In genomic region chr13:28531195-28531955, GRCh38 we compare ENCODE assay signal across 9 cellular contexts. TPM values are rescaled to one million over a fixed set of nuclear protein-coding genes. Genes with fewer than 3 reads are reported as not detected.
DNase-seq lines count a peak whose midpoint lies in the region; ATAC-seq and TF ChIP-seq lines count a peak whose summit lies in the region.
"Had no signal": no experiment of that assay in that cellular context is flagged by ENCODE, and none has a peak within 500 bp of the region (broad histone marks: within the 10 kb centered on the region; RNA-seq: fewer than 3 reads in every experiment).

No MANE protein-coding gene starts in this region.

- TF ChIP-seq CTCF in breast epithelium (IDR thresholded peaks at IDR 0.05) (no peak), upper lobe of right lung (IDR thresholded peaks at IDR 0.05) (no peak)

- H3K27ac ChIP-seq in breast epithelium = peak overlapping the region in 1 of 2 donors; percentile 41
- no peak overlapping the region for H3K27ac ChIP-seq in upper lobe of right lung

- peaks cover 0 to 9% of the 10 kb centered on the region in 2 donors for H3K27me3 ChIP-seq in breast epithelium
- peaks cover 26% of the 10 kb centered on the region for H3K27me3 ChIP-seq in upper lobe of right lung

- H3K4me1 ChIP-seq in breast epithelium (peaks cover 0 to 5% of the 10 kb centered on the region in 2 donors), upper lobe of right lung (peaks cover 8% of the 10 kb centered on the region)

- H3K36me3 ChIP-seq in breast epithelium = no peaks in the 10 kb centered on the region
- H3K36me3 ChIP-seq in upper lobe of right lung = no peaks in the 10 kb centered on the region

- TF ChIP-seq POLR2A in breast epithelium (IDR thresholded peaks at IDR 0.05) = no peak

- intact Hi-C loops in breast epithelium (cut with DNase I; ENCODE audit: low total_unique reads) (loop anchor here (10.0 kb wide), 1 partner anchor 93 kb away; no protein-coding TSS in a partner anchor), upper lobe of right lung (cut with DNase I) (no loop called here)

- H3K9me3 ChIP-seq in breast epithelium (no peaks in the 10 kb centered on the region), upper lobe of right lung (no peaks in the 10 kb centered on the region)

- DNase-seq in NCI-H1694 treated with DMSO at 0.1 percent for 48 hours (lab: John Stamatoyannopoulos, UW) (peak; percentile 35), NCI-H1694 (lab: John Stamatoyannopoulos, UW) (no peak), breast epithelium (ENCODE audit: low spot score in 2 of 2) (no peak), kidney tubule cell (ENCODE audit: low spot score) (peak; percentile 13), upper lobe of right lung (peak; percentile 70), NCI-H2227 (lab: John Stamatoyannopoulos, UW; ENCODE audit: unreplicated experiment) (no peak), NCI-H1417 treated with DMSO at 0.1 percent for 48 hours (lab: John Stamatoyannopoulos, UW) (no peak)
- DNase-seq: activated CD4-positive, alpha-beta T cell treated with anti-CD3 and anti-CD28 coated beads for 36 hours had no signal

- peak overlapping the region; percentile 42 to 71 (median 56) for H3K4me3 ChIP-seq in breast epithelium
- H3K4me3 ChIP-seq in upper lobe of right lung = peak overlapping the region; percentile 46

- ATAC-seq in upper lobe of right lung (peak; percentile 45), HG03378 (IDR thresholded peaks at IDR 0.05; ENCODE audit: unreplicated experiment) (no peak)

RNA-seq across cellular contexts. Expression of gene FLT1, which starts 36.4 kb away (rescaled TPM):
- total RNA-seq in breast epithelium (10 to 100 TPM; 17.0 to 44.6 (median 29.0) TPM), upper lobe of right lung (72.4 TPM)

Comparison
In these comparisons a context has a peak if more than half of its experiments do, and no peak if none do; other contexts are left out.
1. DNase-seq: peak in NCI-H1694 treated with DMSO at 0.1 percent for 48 hours (single experiment), kidney tubule cell (single experiment) and upper lobe of right lung (single experiment); none in NCI-H1694 (single experiment), breast epithelium (0 of 2), NCI-H2227 (single experiment) and NCI-H1417 treated with DMSO at 0.1 percent for 48 hours (single experiment).